ENCODE assay signal across 1 cellular context in the genomic region with DNA sequence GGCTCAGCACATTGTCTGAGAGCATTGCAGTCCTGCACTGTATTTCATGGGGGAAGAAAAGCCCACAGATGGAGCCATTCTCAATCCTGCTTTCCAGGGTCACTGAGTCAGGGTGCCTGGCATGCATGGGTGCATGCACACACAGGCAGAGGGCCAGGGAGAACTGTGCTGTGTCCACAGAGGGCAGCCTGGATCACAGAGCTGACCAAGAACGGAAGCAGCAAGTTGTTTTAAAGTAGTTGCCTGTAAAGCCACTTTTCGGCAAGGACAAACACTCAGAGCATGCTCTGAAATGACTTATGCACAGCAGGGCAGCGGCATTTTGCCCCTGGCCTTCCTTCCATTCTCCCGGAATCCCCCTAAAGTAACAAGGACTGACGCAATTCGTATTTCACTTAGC.
TF ChIP-seq lines count a peak whose summit lies in the region.

No MANE protein-coding gene starts in this region.

TF ChIP-seq in WTC11, 78 proteins besides CTCF, POLR2A, EP300 and RAD21 (continued from another document):
- TF ChIP-seq, protein P1, sequence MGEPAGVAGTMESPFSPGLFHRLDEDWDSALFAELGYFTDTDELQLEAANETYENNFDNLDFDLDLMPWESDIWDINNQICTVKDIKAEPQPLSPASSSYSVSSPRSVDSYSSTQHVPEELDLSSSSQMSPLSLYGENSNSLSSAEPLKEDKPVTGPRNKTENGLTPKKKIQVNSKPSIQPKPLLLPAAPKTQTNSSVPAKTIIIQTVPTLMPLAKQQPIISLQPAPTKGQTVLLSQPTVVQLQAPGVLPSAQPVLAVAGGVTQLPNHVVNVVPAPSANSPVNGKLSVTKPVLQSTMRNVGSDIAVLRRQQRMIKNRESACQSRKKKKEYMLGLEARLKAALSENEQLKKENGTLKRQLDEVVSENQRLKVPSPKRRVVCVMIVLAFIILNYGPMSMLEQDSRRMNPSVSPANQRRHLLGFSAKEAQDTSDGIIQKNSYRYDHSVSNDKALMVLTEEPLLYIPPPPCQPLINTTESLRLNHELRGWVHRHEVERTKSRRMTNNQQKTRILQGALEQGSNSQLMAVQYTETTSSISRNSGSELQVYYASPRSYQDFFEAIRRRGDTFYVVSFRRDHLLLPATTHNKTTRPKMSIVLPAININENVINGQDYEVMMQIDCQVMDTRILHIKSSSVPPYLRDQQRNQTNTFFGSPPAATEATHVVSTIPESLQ (CRISPR knock-in tag; IDR thresholded peaks at IDR 0.05): no peak
- TF ChIP-seq SOX15 (CRISPR knock-in tag; IDR thresholded peaks at IDR 0.05): no peak
- TF ChIP-seq, protein P2, sequence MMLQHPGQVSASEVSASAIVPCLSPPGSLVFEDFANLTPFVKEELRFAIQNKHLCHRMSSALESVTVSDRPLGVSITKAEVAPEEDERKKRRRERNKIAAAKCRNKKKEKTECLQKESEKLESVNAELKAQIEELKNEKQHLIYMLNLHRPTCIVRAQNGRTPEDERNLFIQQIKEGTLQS (CRISPR knock-in tag; conservative IDR thresholded peaks at IDR 0.05): no peak
- TF ChIP-seq ELF4 (CRISPR knock-in tag; IDR thresholded peaks at IDR 0.05; ENCODE audit: low read depth): no peak
- TF ChIP-seq GABPB1 (CRISPR knock-in tag; IDR thresholded peaks at IDR 0.05): no peak
- TF ChIP-seq SMAD3 (CRISPR knock-in tag; IDR thresholded peaks at IDR 0.05; ENCODE audit: borderline replicate concordance): no peak
- no peak for TF ChIP-seq GRHL2 (CRISPR knock-in tag; IDR thresholded peaks at IDR 0.05; ENCODE audit: insufficient replicate concordance, severe bottlenecking)
- TF ChIP-seq, protein P3, sequence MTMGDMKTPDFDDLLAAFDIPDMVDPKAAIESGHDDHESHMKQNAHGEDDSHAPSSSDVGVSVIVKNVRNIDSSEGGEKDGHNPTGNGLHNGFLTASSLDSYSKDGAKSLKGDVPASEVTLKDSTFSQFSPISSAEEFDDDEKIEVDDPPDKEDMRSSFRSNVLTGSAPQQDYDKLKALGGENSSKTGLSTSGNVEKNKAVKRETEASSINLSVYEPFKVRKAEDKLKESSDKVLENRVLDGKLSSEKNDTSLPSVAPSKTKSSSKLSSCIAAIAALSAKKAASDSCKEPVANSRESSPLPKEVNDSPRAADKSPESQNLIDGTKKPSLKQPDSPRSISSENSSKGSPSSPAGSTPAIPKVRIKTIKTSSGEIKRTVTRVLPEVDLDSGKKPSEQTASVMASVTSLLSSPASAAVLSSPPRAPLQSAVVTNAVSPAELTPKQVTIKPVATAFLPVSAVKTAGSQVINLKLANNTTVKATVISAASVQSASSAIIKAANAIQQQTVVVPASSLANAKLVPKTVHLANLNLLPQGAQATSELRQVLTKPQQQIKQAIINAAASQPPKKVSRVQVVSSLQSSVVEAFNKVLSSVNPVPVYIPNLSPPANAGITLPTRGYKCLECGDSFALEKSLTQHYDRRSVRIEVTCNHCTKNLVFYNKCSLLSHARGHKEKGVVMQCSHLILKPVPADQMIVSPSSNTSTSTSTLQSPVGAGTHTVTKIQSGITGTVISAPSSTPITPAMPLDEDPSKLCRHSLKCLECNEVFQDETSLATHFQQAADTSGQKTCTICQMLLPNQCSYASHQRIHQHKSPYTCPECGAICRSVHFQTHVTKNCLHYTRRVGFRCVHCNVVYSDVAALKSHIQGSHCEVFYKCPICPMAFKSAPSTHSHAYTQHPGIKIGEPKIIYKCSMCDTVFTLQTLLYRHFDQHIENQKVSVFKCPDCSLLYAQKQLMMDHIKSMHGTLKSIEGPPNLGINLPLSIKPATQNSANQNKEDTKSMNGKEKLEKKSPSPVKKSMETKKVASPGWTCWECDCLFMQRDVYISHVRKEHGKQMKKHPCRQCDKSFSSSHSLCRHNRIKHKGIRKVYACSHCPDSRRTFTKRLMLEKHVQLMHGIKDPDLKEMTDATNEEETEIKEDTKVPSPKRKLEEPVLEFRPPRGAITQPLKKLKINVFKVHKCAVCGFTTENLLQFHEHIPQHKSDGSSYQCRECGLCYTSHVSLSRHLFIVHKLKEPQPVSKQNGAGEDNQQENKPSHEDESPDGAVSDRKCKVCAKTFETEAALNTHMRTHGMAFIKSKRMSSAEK (CRISPR knock-in tag; IDR thresholded peaks at IDR 0.05; ENCODE audit: borderline replicate concordance): no peak
- no peak for TF ChIP-seq CREM (CRISPR knock-in tag; IDR thresholded peaks at IDR 0.05)
